ENCODE assay signal across 8 cellular contexts in the genomic region with DNA sequence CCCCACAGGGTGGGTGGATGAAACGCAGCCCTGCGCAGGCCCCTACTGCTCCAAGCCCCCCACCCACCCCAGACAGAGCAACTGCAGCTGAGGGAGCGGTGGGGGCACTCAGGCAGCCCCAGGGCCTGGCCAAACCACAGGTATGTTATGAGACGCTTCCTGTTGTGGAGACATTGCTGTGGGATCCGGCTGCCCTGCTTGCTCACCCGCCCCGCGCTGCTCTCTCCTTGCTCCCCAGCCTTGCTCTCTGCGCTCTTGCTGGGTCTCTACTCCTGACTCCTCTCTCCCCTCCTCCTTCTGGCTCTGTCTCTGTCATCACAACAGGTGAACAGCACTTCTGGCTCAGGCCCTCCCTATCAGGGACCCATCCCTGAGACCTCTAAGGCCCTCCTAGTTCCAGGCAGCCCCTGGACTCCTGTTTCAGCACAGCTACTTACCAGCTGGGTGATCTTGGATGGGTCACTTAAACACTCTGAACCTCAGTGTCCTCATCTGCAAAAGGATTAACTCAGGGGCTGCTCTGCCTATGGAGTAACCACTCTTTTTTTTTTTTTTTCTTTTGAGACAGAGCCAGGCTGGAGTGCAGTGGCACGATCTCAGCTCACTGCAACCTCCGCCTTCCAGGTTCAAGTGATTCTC. TPM values are rescaled to one million over a fixed set of nuclear protein-coding genes. Genes with fewer than 3 reads are reported as not detected.
A peak's percentile ranks its signal among the peaks of the same experiment; 100 is the strongest.
DNase-seq lines count a peak whose midpoint lies in the region; ATAC-seq, FAIRE-seq and TF ChIP-seq lines count a peak whose summit lies in the region.
"Had no signal": no experiment of that assay in that cellular context is flagged by ENCODE, and none has a peak within 500 bp of the region (broad histone marks: within the 10 kb centered on the region; RNA-seq: fewer than 3 reads in every experiment).

No MANE protein-coding gene starts in this region.

- no peak for TF ChIP-seq POLR2A in gastrocnemius medialis (IDR thresholded peaks at IDR 0.05)

- H3K27ac ChIP-seq in epithelial cell of prostate, result peak overlapping the region; percentile 51
- H3K27ac ChIP-seq in gastrocnemius medialis, result no peak overlapping the region

- no peaks in the 10 kb centered on the region for H3K9me3 Mint-ChIP-seq in stimulated activated effector memory CD8-positive, alpha-beta T cell treated with anti-CD3 and anti-CD28 coated beads, Interleukin-12 subunit alpha, Interleukin-12 subunit beta, amount 100 ng/mL, for 72 hours

- DNase-seq in HTR-8/SVneo (ENCODE audit: insufficient read length, low spot score) (peak; percentile 81), epithelial cell of prostate (ENCODE audit: low read depth, low spot score) (peak; percentile 34), NCI-H446 (lab: John Stamatoyannopoulos, UW) (no peak), GM19240 (ENCODE audit: insufficient read length, low spot score) (no peak), gastrocnemius medialis (no peak)
- DNase-seq in activated CD4-positive, alpha-beta T cell treated with anti-CD3 and anti-CD28 coated beads, Interleukin-2, amount 50 U/mL, for 1 hour, result peak; percentile 53
- DNase-seq in stimulated activated effector memory CD8-positive, alpha-beta T cell treated with anti-CD3 and anti-CD28 coated beads, Interleukin-12 subunit alpha, Interleukin-12 subunit beta, amount 100 ng/mL, for 72 hours (ENCODE audit: low spot score in 2 of 2), result peak; percentile 34 to 64

- no peaks in the 10 kb centered on the region for H3K27me3 ChIP-seq in gastrocnemius medialis

- peak overlapping the region; percentile 25 for H3K4me3 Mint-ChIP-seq in stimulated activated effector memory CD8-positive, alpha-beta T cell treated with anti-CD3 and anti-CD28 coated beads, Interleukin-12 subunit alpha, Interleukin-12 subunit beta, amount 100 ng/mL, for 72 hours

- intact Hi-C loops in gastrocnemius medialis (cut with DNase I; ENCODE audit: low total_unique reads), result no loop called here

- no peak overlapping the region for H3K4me3 ChIP-seq in gastrocnemius medialis

- no peak for TF ChIP-seq CTCF in gastrocnemius medialis (IDR thresholded peaks at IDR 0.05 in 4 of 5, conservative IDR thresholded peaks at IDR 0.05 in 1 of 5)

- peak; percentile 55 for FAIRE-seq in HTR-8/SVneo (lab: Jason Lieb, UNC)
- FAIRE-seq: endothelial cell of umbilical vein had no signal

- H3K9me3 ChIP-seq in gastrocnemius medialis, result no peaks in the 10 kb centered on the region

- peak overlapping the region; percentile 68 for H3K27ac Mint-ChIP-seq in stimulated activated effector memory CD8-positive, alpha-beta T cell treated with anti-CD3 and anti-CD28 coated beads, Interleukin-12 subunit alpha, Interleukin-12 subunit beta, amount 100 ng/mL, for 72 hours

- in situ Hi-C loops in gastrocnemius medialis (cut with MboI; ENCODE audit: low sequenced_read_pairs in 4 of 4), result loop anchor here in 2 of 4 donors (10.0 kb wide), 3 partner anchors 76 to 316 kb away; no protein-coding TSS in a partner anchor

- no peaks in the 10 kb centered on the region for H3K36me3 Mint-ChIP-seq in stimulated activated effector memory CD8-positive, alpha-beta T cell treated with anti-CD3 and anti-CD28 coated beads, Interleukin-12 subunit alpha, Interleukin-12 subunit beta, amount 100 ng/mL, for 72 hours

- no peaks in the 10 kb centered on the region for H3K4me1 ChIP-seq in gastrocnemius medialis

- no peaks in the 10 kb centered on the region for H3K36me3 ChIP-seq in gastrocnemius medialis

- peak; percentile 93 for ATAC-seq in stimulated activated effector memory CD8-positive, alpha-beta T cell treated with anti-CD3 and anti-CD28 coated beads, Interleukin-12 subunit alpha, Interleukin-12 subunit beta, amount 100 ng/mL, for 72 hours
- no peak for ATAC-seq in gastrocnemius medialis

- peaks cover 25% of the 10 kb centered on the region for H3K4me1 Mint-ChIP-seq in stimulated activated effector memory CD8-positive, alpha-beta T cell treated with anti-CD3 and anti-CD28 coated beads, Interleukin-12 subunit alpha, Interleukin-12 subunit beta, amount 100 ng/mL, for 72 hours

RNA-seq across cellular contexts. Expression of a gene that starts 15.9 kb away (rescaled TPM):
- 1 to 10 TPM in 1 of 4 donors, under 1 TPM in 3; 0.61 to 1.6 (median 0.81) TPM for total RNA-seq in gastrocnemius medialis

RNA-seq across cellular contexts. Expression of a gene that starts 20.5 kb away (rescaled TPM):
- total RNA-seq in gastrocnemius medialis, result 10 to 100 TPM; 46.7 to 67.3 (median 54.0) TPM

RNA-seq across cellular contexts. Expression of a gene that starts 25.3 kb away (rescaled TPM):
- total RNA-seq in gastrocnemius medialis, result not detected

RNA-seq across cellular contexts. Expression of a gene that starts 40.1 kb away (rescaled TPM):
- total RNA-seq in gastrocnemius medialis, result 10 to 100 TPM; 57.5 to 72.4 (median 63.5) TPM

RNA-seq across cellular contexts. Expression of a gene that starts 46.8 kb away (rescaled TPM):
- 100 to 1,000 TPM; 376 to 967 (median 474) TPM for total RNA-seq in gastrocnemius medialis

Comparison
In these comparisons a context has a peak if more than half of its experiments do, and no peak if none do; other contexts are left out.
1. DNase-seq: peak in HTR-8/SVneo (single experiment), activated CD4-positive, alpha-beta T cell treated with anti-CD3 and anti-CD28 coated beads, Interleukin-2, amount 50 U/mL, for 1 hour (single experiment), epithelial cell of prostate (single experiment) and stimulated activated effector memory CD8-positive, alpha-beta T cell treated with anti-CD3 and anti-CD28 coated beads, Interleukin-12 subunit alpha, Interleukin-12 subunit beta, amount 100 ng/mL, for 72 hours (2 of 2); none in NCI-H446 (0 of 2), GM19240 (single experiment) and gastrocnemius medialis (0 of 2).